Comparison of ENCODE assay signal across 9 cellular contexts in the genomic region with DNA sequence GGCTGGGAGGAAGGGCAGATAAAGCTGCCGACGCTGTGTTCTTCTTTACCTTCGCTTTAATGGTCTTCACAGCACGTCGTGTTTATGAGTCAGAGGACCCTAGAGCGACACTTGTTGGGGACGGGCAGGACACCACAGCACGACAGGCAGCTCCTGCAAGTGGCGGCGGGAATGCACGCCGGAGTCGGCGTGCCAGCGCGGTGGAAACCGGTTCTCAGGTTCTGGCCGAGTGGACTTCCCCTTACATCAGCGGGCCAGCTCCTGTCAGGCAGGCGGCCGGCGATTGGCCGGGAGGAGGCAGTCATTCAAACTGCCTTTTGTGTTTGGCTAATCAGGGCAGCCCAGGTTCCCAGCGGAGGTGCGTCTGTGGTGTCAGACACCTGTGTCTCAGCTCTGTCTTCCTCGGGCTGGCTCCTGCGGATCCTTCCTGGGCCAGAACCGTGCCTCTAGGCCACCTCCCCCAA.
DNase-seq lines count a peak whose midpoint lies in the region; ATAC-seq and TF ChIP-seq lines count a peak whose summit lies in the region.
"Had no signal": no experiment of that assay in that cellular context is flagged by ENCODE, and none has a peak within 500 bp of the region (broad histone marks: within the 10 kb centered on the region; RNA-seq: fewer than 3 reads in every experiment).

No MANE protein-coding gene starts in this region.

- H3K79me2 ChIP-seq in neural progenitor cell (ENCODE audit: low read depth), result peaks cover 5% of the 10 kb centered on the region

- no peaks in the 10 kb centered on the region for H3K9me3 Mint-ChIP-seq in CD4-positive, alpha-beta memory T cell
- H3K9me3 Mint-ChIP-seq in activated T-cell treated with anti-CD3 and anti-CD28 coated beads, Interleukin-2, amount 50 U/mL, for 72 hours, result no peaks in the 10 kb centered on the region
- no peaks in the 10 kb centered on the region for H3K9me3 Mint-ChIP-seq in neural progenitor cell

- H3K9ac ChIP-seq in neural progenitor cell, result no peak overlapping the region

- intact Hi-C loops in CD4-positive, alpha-beta memory T cell (cut with micrococcal nuclease), result no loop called here
- intact Hi-C loops in Right ventricle myocardium superior (cut with DNase I), result no loop called here

- H3K4me1 ChIP-seq in CD4-positive, alpha-beta memory T cell (ENCODE audit: insufficient read depth, low read length), result no peaks in the 10 kb centered on the region
- H3K4me1 ChIP-seq in neural progenitor cell, result peaks cover 58% of the 10 kb centered on the region

- peaks cover 63% of the 10 kb centered on the region for H3F3A ChIP-seq in neural progenitor cell (ENCODE audit: low read depth)

- peak in 2 of 5 donors; percentile 1 to 7 for DNase-seq in CD4-positive, alpha-beta memory T cell
- DNase-seq in MG63, result peak; percentile 29
- DNase-seq in activated T-cell treated with anti-CD3 and anti-CD28 coated beads, Interleukin-2, amount 50 U/mL, for 72 hours, result peak; percentile 17 to 23
- DNase-seq in Right ventricle myocardium superior, result peak; percentile 84
- DNase-seq in neural progenitor cell (ENCODE audit: low spot score), result peak; percentile 91
- DNase-seq in OCI-M2 (lab: John Stamatoyannopoulos, UW; ENCODE audit: unreplicated experiment), result no peak

- H3K27me3 ChIP-seq in CD4-positive, alpha-beta memory T cell (ENCODE audit: insufficient read depth, low read length), result no peaks in the 10 kb centered on the region
- no peaks in the 10 kb centered on the region for H3K27me3 ChIP-seq in MG63
- H3K27me3 ChIP-seq in neural progenitor cell, result no peaks in the 10 kb centered on the region

- no peak overlapping the region for H3K4me3 ChIP-seq in CD4-positive, alpha-beta memory T cell (ENCODE audit: low read length in 2 of 2)
- peak overlapping the region; percentile 22; the same call in 1 of the 2 replicates for H3K4me3 ChIP-seq in MG63
- H3K4me3 ChIP-seq in neural progenitor cell, result peak overlapping the region; percentile 45

- no peak overlapping the region for H2AFZ ChIP-seq in neural progenitor cell (replicated peaks)

- peaks cover 65% of the 10 kb centered on the region for H4K20me1 ChIP-seq in neural progenitor cell (ENCODE audit: low read depth)

- POLR2A ChIA-PET in CD4-positive, alpha-beta memory T cell (lab: Charles Lee; ENCODE audit: partially characterized antibody), result no interaction called here

- H3K36me3 ChIP-seq in CD4-positive, alpha-beta memory T cell (ENCODE audit: insufficient read depth, low read length), result no peaks in the 10 kb centered on the region
- H3K36me3 ChIP-seq in MG63 (no peaks in the 10 kb centered on the region), neural progenitor cell (no peaks in the 10 kb centered on the region)

- TF ChIP-seq CTCF in neural progenitor cell (IDR thresholded peaks at IDR 0.05), result peak; percentile 18

- no peaks in the 10 kb centered on the region for H3K9me3 ChIP-seq in CD4-positive, alpha-beta memory T cell (ENCODE audit: control insufficient read depth in 1 of 2, low read length in 2 of 2)
- H3K9me3 ChIP-seq in MG63 (no peaks in the 10 kb centered on the region), neural progenitor cell (ENCODE audit: low read depth) (no peaks in the 10 kb centered on the region)

- no peak overlapping the region for H3K27ac Mint-ChIP-seq in CD4-positive, alpha-beta memory T cell
- no peak overlapping the region for H3K27ac Mint-ChIP-seq in activated T-cell treated with anti-CD3 and anti-CD28 coated beads, Interleukin-2, amount 50 U/mL, for 72 hours
- H3K27ac Mint-ChIP-seq in neural progenitor cell, result peak overlapping the region; percentile 14

- H3K27me3 Mint-ChIP-seq in CD4-positive, alpha-beta memory T cell, result peaks cover 38 to 54% of the 10 kb centered on the region in 2 donors
- peaks cover 74% of the 10 kb centered on the region for H3K27me3 Mint-ChIP-seq in activated T-cell treated with anti-CD3 and anti-CD28 coated beads, Interleukin-2, amount 50 U/mL, for 72 hours (ENCODE audit: low read depth)
- peaks cover 2% of the 10 kb centered on the region for H3K27me3 Mint-ChIP-seq in neural progenitor cell (ENCODE audit: insufficient read depth, low read depth)

- H3K36me3 Mint-ChIP-seq in CD4-positive, alpha-beta memory T cell, result no peaks in the 10 kb centered on the region
- H3K36me3 Mint-ChIP-seq in activated T-cell treated with anti-CD3 and anti-CD28 coated beads, Interleukin-2, amount 50 U/mL, for 72 hours (ENCODE audit: insufficient read depth in 2 of 2), result no peaks in the 10 kb centered on the region
- H3K36me3 Mint-ChIP-seq in neural progenitor cell, result peaks cover 10% of the 10 kb centered on the region

- no peak overlapping the region for H3K27ac ChIP-seq in CD4-positive, alpha-beta memory T cell (ENCODE audit: low read depth, low read length)
- H3K27ac ChIP-seq in neural progenitor cell, result peak overlapping the region; percentile 69
- H3K27ac ChIP-seq: HL-60 had no signal

- CTCF ChIA-PET in CD4-positive, alpha-beta memory T cell (lab: Charles Lee; ENCODE audit: partially characterized antibody), result no interaction called here

- peak; percentile 95 for ATAC-seq in GM19463 (IDR thresholded peaks at IDR 0.05; ENCODE audit: unreplicated experiment)
- ATAC-seq in activated T-cell treated with anti-CD3 and anti-CD28 coated beads, Interleukin-2, amount 50 U/mL, for 72 hours (replicated peaks in 1 of 2), result peak; percentile 55 to 73
- ATAC-seq in Right ventricle myocardium superior (ENCODE audit: poor library complexity), result peak; percentile 89
- no peak for ATAC-seq in SK-N-SH treated with all-trans-retinoic acid at 6 μM for 48 hours

- peak overlapping the region in 7 of 8 donors; percentile 52 to 65 (median 59) for H3K4me3 Mint-ChIP-seq in CD4-positive, alpha-beta memory T cell
- H3K4me3 Mint-ChIP-seq in activated T-cell treated with anti-CD3 and anti-CD28 coated beads, Interleukin-2, amount 50 U/mL, for 72 hours, result peak overlapping the region; percentile 62 to 75
- peak overlapping the region; percentile 83 for H3K4me3 Mint-ChIP-seq in neural progenitor cell

- H3K4me1 Mint-ChIP-seq in CD4-positive, alpha-beta memory T cell, result peaks cover 0 to 10% (median 8%) of the 10 kb centered on the region in 4 donors
- peaks cover 7% of the 10 kb centered on the region for H3K4me1 Mint-ChIP-seq in activated T-cell treated with anti-CD3 and anti-CD28 coated beads, Interleukin-2, amount 50 U/mL, for 72 hours (ENCODE audit: low read depth)
- peaks cover 77% of the 10 kb centered on the region for H3K4me1 Mint-ChIP-seq in neural progenitor cell

- H3K4me2 ChIP-seq in neural progenitor cell, result peak overlapping the region; percentile 84

TF ChIP-seq in SK-N-SH treated with all-trans-retinoic acid at 6 μM for 48 hours, 23 proteins besides CTCF, POLR2A, EP300 and RAD21:
- TF ChIP-seq BACH2 (CRISPR knock-in tag; IDR thresholded peaks at IDR 0.05; ENCODE audit: borderline replicate concordance), result no peak
- TF ChIP-seq ZFP3 (CRISPR knock-in tag; IDR thresholded peaks at IDR 0.05), result no peak
- no peak for TF ChIP-seq TOX (CRISPR knock-in tag; IDR thresholded peaks at IDR 0.05; ENCODE audit: borderline replicate concordance)
- TF ChIP-seq ZFP30 (CRISPR knock-in tag; IDR thresholded peaks at IDR 0.05), result no peak
- TF ChIP-seq ESRRG (CRISPR knock-in tag; IDR thresholded peaks at IDR 0.05), result no peak
- no peak for TF ChIP-seq TCF4 (CRISPR knock-in tag; IDR thresholded peaks at IDR 0.05; ENCODE audit: borderline replicate concordance)
- no peak for TF ChIP-seq RARB (CRISPR knock-in tag; IDR thresholded peaks at IDR 0.05)
- no peak for TF ChIP-seq ZNF565 (CRISPR knock-in tag; conservative IDR thresholded peaks at IDR 0.05; ENCODE audit: low read depth)
- TF ChIP-seq GLIS3 (CRISPR knock-in tag; IDR thresholded peaks at IDR 0.05), result no peak
- TF ChIP-seq ZC3H10 (CRISPR knock-in tag; IDR thresholded peaks at IDR 0.05), result no peak
- no peak for TF ChIP-seq CSRNP3 (CRISPR knock-in tag; IDR thresholded peaks at IDR 0.05)
- TF ChIP-seq OSR1 (CRISPR knock-in tag; IDR thresholded peaks at IDR 0.05), result no peak
- TF ChIP-seq, protein P1, sequence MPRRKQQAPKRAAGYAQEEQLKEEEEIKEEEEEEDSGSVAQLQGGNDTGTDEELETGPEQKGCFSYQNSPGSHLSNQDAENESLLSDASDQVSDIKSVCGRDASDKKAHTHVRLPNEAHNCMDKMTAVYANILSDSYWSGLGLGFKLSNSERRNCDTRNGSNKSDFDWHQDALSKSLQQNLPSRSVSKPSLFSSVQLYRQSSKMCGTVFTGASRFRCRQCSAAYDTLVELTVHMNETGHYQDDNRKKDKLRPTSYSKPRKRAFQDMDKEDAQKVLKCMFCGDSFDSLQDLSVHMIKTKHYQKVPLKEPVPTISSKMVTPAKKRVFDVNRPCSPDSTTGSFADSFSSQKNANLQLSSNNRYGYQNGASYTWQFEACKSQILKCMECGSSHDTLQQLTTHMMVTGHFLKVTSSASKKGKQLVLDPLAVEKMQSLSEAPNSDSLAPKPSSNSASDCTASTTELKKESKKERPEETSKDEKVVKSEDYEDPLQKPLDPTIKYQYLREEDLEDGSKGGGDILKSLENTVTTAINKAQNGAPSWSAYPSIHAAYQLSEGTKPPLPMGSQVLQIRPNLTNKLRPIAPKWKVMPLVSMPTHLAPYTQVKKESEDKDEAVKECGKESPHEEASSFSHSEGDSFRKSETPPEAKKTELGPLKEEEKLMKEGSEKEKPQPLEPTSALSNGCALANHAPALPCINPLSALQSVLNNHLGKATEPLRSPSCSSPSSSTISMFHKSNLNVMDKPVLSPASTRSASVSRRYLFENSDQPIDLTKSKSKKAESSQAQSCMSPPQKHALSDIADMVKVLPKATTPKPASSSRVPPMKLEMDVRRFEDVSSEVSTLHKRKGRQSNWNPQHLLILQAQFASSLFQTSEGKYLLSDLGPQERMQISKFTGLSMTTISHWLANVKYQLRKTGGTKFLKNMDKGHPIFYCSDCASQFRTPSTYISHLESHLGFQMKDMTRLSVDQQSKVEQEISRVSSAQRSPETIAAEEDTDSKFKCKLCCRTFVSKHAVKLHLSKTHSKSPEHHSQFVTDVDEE (CRISPR knock-in tag; IDR thresholded peaks at IDR 0.05), result no peak

Comparison
In these comparisons a context has a peak if more than half of its experiments do, and no peak if none do; other contexts are left out.
1. H3K4me3 ChIP-seq: peak in MG63 (single experiment) and neural progenitor cell (single experiment); none in CD4-positive, alpha-beta memory T cell (0 of 2).
2. Peak in every context shown above with its lines, with median percentiles within 50 percentile points of each other: H3K4me3 Mint-ChIP-seq.